10 cellular contexts compared by ENCODE assay signal in genomic region chr5:135392256-135392655, GRCh38. TPM values are rescaled to one million over a fixed set of nuclear protein-coding genes. Genes with fewer than 3 reads are reported as not detected.
A peak's percentile ranks its signal among the peaks of the same experiment; 100 is the strongest.
DNase-seq lines count a peak whose midpoint lies in the region; ATAC-seq and TF ChIP-seq lines count a peak whose summit lies in the region.
"Had no signal": no experiment of that assay in that cellular context is flagged by ENCODE, and none has a peak within 500 bp of the region (broad histone marks: within the 10 kb centered on the region; RNA-seq: fewer than 3 reads in every experiment).

No MANE protein-coding gene starts in this region.

- H3K27me3 ChIP-seq in lung (ENCODE audit: control insufficient read depth, insufficient read depth), result no peaks in the 10 kb centered on the region

- no peak for ATAC-seq in lung (ENCODE audit: insufficient read depth, low FRiP score)
- ATAC-seq in HG02642 (IDR thresholded peaks at IDR 0.05; ENCODE audit: poor library complexity, unreplicated experiment), result no peak
- ATAC-seq in GM19324 (IDR thresholded peaks at IDR 0.05; ENCODE audit: low FRiP score, unreplicated experiment), result no peak
- no peak for ATAC-seq in GM19035 (IDR thresholded peaks at IDR 0.05; ENCODE audit: unreplicated experiment)
- ATAC-seq: esophagus mucosa had no signal

- TF ChIP-seq CTCF in AG04449 (IDR thresholded peaks at IDR 0.05; ENCODE audit: insufficient read depth, low read length, missing control alignments) (no peak), astrocyte of the cerebellum (IDR thresholded peaks at IDR 0.05; ENCODE audit: low read depth, low read length, missing control alignments) (no peak), lung (IDR thresholded peaks at IDR 0.05; ENCODE audit: control extremely low read depth, extremely low read depth) (no peak)

- H3K36me3 ChIP-seq in lung (ENCODE audit: control insufficient read depth in 2 of 2, insufficient read depth in 2 of 2, low read length in 2 of 2), result peaks cover 0 to 11% of the 10 kb centered on the region in 2 donors

- DNase-seq in AG04449 (ENCODE audit: low read depth, low spot score) (peak; percentile 82), HCEC 1CT (peak; percentile 69), astrocyte of the cerebellum (ENCODE audit: low read depth) (peak; percentile 75), lung (ENCODE audit: low spot score) (no peak)
- DNase-seq in stimulated activated CD4-positive, alpha-beta T cell treated with anti-CD3 and anti-CD28 coated beads, Interleukin-2, amount 100 ng/mL, for 48 hours, result no peak
- DNase-seq: stimulated activated CD4-positive, alpha-beta T cell treated with anti-CD3 and anti-CD28 coated beads, Interleukin-4, amount 100 ng/mL, for 1 hour had no signal

- CTCF ChIA-PET in AG04449 (lab: Yijun Ruan, JAX), result interaction anchor here (0.6 to 2.1 kb wide), 5 partner anchors 23 to 65 kb away, joined by 3 to 5 read pairs (median 3); no protein-coding TSS in a partner anchor

- H3K9me3 ChIP-seq in lung (ENCODE audit: control insufficient read depth in 2 of 2, insufficient read depth in 1 of 2, low read length in 1 of 2), result no peaks in the 10 kb centered on the region

- H3K4me1 ChIP-seq in lung (ENCODE audit: control insufficient read depth in 2 of 2, insufficient read depth in 2 of 2, low read length in 2 of 2), result peaks cover 43 to 56% of the 10 kb centered on the region in 2 donors

- no peak overlapping the region for H3K4me3 ChIP-seq in AG04449 (ENCODE audit: low read depth, low read length)
- H3K4me3 ChIP-seq in astrocyte of the cerebellum (ENCODE audit: low read depth, low read length), result no peak overlapping the region
- H3K4me3 ChIP-seq in lung, result no peak overlapping the region

- POLR2A ChIA-PET in AG04449 (lab: Yijun Ruan, JAX), result no interaction called here

- 69 to 77% methylated on average over 2 of the region's 2 CpGs for WGBS in lung, 2 donors

- in situ Hi-C loops in astrocyte of the cerebellum (cut with HindIII; ENCODE audit: low sequenced_read_pairs), result no loop called here

- H3K27ac ChIP-seq in lung (ENCODE audit: low read depth in 1 of 2, low read length in 1 of 2), result peak overlapping the region; percentile 35 to 85

RNA-seq across cellular contexts. Expression of gene MACROH2A1, which starts 6.8 kb away (rescaled TPM):
- 100 to 1,000 TPM; 210 to 286 TPM for total RNA-seq in lung
- 100 to 1,000 TPM; 149 to 334 TPM for polyA plus RNA-seq in lung

RNA-seq across cellular contexts. Expression of gene DCANP1, which starts 54.9 kb away (rescaled TPM):
- under 1 TPM; 0.09 to 0.43 TPM for total RNA-seq in lung
- polyA plus RNA-seq in lung, result under 1 TPM; 0.14 to 0.51 TPM
- total RNA-seq: esophagus mucosa had no signal

RNA-seq across cellular contexts. Expression of gene TIFAB, which starts 59.9 kb away (rescaled TPM):
- under 1 TPM; 0.15 to 0.88 TPM for total RNA-seq in lung
- under 1 TPM; 0.31 to 0.39 TPM for polyA plus RNA-seq in lung
- total RNA-seq: esophagus mucosa had no signal

Comparison
In these comparisons a context has a peak if more than half of its experiments do, and no peak if none do; other contexts are left out.
1. DNase-seq: peak in AG04449 (single experiment), HCEC 1CT (single experiment) and astrocyte of the cerebellum (single experiment); none in lung (single experiment) and stimulated activated CD4-positive, alpha-beta T cell treated with anti-CD3 and anti-CD28 coated beads, Interleukin-2, amount 100 ng/mL, for 48 hours (0 of 2).